Comparison of ENCODE assay signal across 1 cellular context in the genomic region with DNA sequence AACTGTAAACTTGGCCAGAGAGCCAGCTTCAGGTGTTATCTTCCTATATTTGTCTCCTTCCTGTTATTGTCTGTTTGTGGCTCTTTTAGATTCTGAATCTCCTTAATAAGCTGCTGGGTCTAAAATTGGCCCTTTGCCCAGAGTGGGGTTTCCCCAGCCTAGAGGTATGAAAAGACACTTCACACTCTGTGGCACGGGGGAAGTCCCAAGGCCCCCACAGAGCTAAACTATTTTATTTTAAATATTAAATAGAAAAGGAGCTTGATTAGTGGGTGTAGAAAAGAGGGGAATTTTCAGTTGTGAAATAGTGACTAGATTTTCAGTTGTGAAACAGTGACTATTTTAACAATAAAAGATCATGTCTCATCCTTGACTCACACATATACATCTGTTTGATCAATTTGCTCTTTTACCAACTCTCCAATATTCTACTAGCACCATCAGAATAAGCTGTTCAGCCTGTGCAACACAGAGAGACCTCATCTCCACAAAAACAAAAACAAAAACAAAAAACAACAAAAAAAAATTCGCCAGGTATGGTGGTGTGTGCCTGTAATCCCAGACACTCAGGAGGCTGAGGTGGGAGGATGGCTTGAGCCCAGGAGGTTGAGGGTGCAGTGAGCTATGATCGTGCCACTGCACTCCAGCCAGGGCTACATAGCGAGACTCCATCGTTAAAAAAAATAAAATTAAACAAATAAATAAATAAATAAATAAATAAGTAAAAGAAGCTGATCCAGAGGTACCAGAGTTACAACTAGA.
A peak's percentile ranks its signal among the peaks of the same experiment; 100 is the strongest.
TF ChIP-seq lines count a peak whose summit lies in the region.

No MANE protein-coding gene starts in this region.

TF ChIP-seq in IMR-90, 13 proteins besides CTCF, POLR2A, EP300 and RAD21:
- no peak for TF ChIP-seq FOS (IDR thresholded peaks at IDR 0.05; ENCODE audit: low read depth, low read length)
- TF ChIP-seq CEBPB (IDR thresholded peaks at IDR 0.05; ENCODE audit: low read depth, low read length) = peak; percentile 29; the same call in 1 of the 2 replicates
